Comparison of ENCODE assay signal across 1 cellular context in the genomic region with DNA sequence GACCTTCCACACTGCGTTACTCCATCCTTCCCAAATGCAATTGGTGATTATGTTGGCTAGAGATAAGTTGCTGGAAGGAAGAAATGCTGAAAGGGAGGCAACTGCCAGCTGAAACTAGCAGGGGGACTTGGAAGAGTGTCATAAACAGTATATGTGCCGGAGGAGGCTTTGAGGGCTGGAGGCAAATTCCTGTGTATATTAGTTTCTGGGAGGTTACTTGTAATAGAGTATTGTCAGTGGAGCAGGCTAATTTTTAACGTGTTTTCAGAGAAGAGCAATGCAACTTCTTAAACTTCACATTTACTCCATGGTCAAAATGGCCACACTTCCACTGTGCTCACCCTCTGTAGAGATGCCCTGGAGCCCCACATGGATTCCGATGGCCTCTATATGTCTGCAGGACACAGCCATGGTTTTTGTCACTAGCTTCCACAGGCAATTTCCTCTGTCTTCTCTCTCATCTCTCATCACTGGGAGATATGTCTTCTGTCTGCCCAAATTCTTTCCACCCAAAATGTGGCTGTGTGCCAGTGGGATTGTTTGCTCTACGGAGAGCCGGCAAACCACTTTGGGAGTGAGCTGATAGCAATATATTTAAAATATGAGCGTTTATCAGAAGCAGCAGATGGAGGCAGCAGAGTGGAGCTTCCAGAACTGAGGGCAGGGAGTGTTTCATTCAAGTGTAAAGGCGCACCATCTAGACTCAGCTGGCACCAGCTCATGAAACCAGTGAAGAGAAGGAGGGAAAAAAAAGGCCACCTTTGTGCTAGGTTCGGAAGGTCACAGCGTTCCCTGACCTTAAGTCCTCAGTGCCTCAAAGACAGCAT.
TF ChIP-seq lines count a peak whose summit lies in the region.

No MANE protein-coding gene starts in this region.

TF ChIP-seq in HepG2, 621 proteins besides CTCF, POLR2A, EP300 and RAD21:
- TF ChIP-seq, protein P1, sequence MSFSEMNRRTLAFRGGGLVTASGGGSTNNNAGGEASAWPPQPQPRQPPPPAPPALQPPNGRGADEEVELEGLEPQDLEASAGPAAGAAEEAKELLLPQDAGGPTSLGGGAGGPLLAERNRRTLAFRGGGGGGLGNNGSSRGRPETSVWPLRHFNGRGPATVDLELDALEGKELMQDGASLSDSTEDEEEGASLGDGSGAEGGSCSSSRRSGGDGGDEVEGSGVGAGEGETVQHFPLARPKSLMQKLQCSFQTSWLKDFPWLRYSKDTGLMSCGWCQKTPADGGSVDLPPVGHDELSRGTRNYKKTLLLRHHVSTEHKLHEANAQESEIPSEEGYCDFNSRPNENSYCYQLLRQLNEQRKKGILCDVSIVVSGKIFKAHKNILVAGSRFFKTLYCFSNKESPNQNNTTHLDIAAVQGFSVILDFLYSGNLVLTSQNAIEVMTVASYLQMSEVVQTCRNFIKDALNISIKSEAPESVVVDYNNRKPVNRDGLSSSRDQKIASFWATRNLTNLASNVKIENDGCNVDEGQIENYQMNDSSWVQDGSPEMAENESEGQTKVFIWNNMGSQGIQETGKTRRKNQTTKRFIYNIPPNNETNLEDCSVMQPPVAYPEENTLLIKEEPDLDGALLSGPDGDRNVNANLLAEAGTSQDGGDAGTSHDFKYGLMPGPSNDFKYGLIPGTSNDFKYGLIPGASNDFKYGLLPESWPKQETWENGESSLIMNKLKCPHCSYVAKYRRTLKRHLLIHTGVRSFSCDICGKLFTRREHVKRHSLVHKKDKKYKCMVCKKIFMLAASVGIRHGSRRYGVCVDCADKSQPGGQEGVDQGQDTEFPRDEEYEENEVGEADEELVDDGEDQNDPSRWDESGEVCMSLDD (CRISPR knock-in tag; IDR thresholded peaks at IDR 0.05; ENCODE audit: borderline replicate concordance) = no peak
- no peak for TF ChIP-seq ONECUT2 (CRISPR knock-in tag; IDR thresholded peaks at IDR 0.05)
- TF ChIP-seq, protein P2, sequence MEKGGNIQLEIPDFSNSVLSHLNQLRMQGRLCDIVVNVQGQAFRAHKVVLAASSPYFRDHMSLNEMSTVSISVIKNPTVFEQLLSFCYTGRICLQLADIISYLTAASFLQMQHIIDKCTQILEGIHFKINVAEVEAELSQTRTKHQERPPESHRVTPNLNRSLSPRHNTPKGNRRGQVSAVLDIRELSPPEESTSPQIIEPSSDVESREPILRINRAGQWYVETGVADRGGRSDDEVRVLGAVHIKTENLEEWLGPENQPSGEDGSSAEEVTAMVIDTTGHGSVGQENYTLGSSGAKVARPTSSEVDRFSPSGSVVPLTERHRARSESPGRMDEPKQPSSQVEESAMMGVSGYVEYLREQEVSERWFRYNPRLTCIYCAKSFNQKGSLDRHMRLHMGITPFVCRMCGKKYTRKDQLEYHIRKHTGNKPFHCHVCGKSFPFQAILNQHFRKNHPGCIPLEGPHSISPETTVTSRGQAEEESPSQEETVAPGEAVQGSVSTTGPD (CRISPR knock-in tag; IDR thresholded peaks at IDR 0.05) = no peak
